Comparison of ENCODE assay signal across 1 cellular context in the genomic region with DNA sequence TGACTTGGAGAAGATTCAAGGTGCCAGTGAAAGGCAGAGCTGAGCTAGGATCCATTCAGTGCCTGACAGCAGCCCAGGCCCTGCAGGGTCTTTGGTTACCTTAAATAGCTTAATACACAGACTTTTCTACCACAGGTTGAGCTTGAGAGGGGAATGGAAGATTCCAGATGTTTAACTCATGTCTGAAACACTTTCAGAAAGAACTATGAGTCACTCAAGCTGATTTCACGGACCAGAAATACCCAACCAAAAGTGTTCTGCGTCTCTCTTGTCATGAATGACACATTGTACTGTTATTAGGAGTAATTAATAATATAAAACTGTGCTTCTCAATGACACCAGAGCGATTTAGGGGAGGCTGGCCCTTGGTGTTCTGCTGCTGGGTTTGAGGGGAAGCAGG.
TF ChIP-seq lines count a peak whose summit lies in the region.

No MANE protein-coding gene starts in this region.

TF ChIP-seq in GM23338, 12 proteins besides CTCF, POLR2A, EP300 and RAD21 (continued from another document):
- TF ChIP-seq, protein P1, sequence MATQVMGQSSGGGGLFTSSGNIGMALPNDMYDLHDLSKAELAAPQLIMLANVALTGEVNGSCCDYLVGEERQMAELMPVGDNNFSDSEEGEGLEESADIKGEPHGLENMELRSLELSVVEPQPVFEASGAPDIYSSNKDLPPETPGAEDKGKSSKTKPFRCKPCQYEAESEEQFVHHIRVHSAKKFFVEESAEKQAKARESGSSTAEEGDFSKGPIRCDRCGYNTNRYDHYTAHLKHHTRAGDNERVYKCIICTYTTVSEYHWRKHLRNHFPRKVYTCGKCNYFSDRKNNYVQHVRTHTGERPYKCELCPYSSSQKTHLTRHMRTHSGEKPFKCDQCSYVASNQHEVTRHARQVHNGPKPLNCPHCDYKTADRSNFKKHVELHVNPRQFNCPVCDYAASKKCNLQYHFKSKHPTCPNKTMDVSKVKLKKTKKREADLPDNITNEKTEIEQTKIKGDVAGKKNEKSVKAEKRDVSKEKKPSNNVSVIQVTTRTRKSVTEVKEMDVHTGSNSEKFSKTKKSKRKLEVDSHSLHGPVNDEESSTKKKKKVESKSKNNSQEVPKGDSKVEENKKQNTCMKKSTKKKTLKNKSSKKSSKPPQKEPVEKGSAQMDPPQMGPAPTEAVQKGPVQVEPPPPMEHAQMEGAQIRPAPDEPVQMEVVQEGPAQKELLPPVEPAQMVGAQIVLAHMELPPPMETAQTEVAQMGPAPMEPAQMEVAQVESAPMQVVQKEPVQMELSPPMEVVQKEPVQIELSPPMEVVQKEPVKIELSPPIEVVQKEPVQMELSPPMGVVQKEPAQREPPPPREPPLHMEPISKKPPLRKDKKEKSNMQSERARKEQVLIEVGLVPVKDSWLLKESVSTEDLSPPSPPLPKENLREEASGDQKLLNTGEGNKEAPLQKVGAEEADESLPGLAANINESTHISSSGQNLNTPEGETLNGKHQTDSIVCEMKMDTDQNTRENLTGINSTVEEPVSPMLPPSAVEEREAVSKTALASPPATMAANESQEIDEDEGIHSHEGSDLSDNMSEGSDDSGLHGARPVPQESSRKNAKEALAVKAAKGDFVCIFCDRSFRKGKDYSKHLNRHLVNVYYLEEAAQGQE (IDR thresholded peaks at IDR 0.05; ENCODE audit: unreplicated experiment) = no peak
- no peak for TF ChIP-seq NANOG (IDR thresholded peaks at IDR 0.05; ENCODE audit: borderline replicate concordance)
- TF ChIP-seq EZH2 (IDR thresholded peaks at IDR 0.05; ENCODE audit: low read depth, unreplicated experiment) = no peak
- TF ChIP-seq, protein P2, sequence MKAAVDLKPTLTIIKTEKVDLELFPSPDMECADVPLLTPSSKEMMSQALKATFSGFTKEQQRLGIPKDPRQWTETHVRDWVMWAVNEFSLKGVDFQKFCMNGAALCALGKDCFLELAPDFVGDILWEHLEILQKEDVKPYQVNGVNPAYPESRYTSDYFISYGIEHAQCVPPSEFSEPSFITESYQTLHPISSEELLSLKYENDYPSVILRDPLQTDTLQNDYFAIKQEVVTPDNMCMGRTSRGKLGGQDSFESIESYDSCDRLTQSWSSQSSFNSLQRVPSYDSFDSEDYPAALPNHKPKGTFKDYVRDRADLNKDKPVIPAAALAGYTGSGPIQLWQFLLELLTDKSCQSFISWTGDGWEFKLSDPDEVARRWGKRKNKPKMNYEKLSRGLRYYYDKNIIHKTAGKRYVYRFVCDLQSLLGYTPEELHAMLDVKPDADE (IDR thresholded peaks at IDR 0.05) = no peak
- TF ChIP-seq, protein P3, sequence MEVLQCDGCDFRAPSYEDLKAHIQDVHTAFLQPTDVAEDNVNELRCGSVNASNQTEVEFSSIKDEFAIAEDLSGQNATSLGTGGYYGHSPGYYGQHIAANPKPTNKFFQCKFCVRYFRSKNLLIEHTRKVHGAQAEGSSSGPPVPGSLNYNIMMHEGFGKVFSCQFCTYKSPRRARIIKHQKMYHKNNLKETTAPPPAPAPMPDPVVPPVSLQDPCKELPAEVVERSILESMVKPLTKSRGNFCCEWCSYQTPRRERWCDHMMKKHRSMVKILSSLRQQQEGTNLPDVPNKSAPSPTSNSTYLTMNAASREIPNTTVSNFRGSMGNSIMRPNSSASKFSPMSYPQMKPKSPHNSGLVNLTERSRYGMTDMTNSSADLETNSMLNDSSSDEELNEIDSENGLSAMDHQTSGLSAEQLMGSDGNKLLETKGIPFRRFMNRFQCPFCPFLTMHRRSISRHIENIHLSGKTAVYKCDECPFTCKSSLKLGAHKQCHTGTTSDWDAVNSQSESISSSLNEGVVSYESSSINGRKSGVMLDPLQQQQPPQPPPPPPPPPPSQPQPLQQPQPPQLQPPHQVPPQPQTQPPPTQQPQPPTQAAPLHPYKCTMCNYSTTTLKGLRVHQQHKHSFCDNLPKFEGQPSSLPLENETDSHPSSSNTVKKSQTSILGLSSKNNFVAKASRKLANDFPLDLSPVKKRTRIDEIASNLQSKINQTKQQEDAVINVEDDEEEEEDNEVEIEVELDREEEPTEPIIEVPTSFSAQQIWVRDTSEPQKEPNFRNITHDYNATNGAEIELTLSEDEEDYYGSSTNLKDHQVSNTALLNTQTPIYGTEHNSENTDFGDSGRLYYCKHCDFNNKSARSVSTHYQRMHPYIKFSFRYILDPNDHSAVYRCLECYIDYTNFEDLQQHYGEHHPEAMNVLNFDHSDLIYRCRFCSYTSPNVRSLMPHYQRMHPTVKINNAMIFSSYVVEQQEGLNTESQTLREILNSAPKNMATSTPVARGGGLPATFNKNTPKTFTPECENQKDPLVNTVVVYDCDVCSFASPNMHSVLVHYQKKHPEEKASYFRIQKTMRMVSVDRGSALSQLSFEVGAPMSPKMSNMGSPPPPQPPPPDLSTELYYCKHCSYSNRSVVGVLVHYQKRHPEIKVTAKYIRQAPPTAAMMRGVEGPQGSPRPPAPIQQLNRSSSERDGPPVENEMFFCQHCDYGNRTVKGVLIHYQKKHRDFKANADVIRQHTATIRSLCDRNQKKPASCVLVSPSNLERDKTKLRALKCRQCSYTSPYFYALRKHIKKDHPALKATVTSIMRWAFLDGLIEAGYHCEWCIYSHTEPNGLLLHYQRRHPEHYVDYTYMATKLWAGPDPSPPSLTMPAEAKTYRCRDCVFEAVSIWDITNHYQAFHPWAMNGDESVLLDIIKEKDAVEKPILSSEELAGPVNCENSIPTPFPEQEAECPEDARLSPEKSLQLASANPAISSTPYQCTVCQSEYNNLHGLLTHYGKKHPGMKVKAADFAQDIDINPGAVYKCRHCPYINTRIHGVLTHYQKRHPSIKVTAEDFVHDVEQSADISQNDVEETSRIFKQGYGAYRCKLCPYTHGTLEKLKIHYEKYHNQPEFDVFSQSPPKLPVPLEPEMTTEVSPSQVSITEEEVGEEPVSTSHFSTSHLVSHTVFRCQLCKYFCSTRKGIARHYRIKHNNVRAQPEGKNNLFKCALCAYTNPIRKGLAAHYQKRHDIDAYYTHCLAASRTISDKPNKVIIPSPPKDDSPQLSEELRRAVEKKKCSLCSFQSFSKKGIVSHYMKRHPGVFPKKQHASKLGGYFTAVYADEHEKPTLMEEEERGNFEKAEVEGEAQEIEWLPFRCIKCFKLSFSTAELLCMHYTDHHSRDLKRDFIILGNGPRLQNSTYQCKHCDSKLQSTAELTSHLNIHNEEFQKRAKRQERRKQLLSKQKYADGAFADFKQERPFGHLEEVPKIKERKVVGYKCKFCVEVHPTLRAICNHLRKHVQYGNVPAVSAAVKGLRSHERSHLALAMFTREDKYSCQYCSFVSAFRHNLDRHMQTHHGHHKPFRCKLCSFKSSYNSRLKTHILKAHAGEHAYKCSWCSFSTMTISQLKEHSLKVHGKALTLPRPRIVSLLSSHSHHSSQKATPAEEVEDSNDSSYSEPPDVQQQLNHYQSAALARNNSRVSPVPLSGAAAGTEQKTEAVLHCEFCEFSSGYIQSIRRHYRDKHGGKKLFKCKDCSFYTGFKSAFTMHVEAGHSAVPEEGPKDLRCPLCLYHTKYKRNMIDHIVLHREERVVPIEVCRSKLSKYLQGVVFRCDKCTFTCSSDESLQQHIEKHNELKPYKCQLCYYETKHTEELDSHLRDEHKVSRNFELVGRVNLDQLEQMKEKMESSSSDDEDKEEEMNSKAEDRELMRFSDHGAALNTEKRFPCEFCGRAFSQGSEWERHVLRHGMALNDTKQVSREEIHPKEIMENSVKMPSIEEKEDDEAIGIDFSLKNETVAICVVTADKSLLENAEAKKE (CRISPR knock-in tag; IDR thresholded peaks at IDR 0.05) = no peak
- no peak for TF ChIP-seq POLR2AphosphoS5 (IDR thresholded peaks at IDR 0.05; ENCODE audit: low read depth)
- TF ChIP-seq STAT1 (IDR thresholded peaks at IDR 0.05; ENCODE audit: unreplicated experiment) = no peak
- TF ChIP-seq CREB1 (CRISPR knock-in tag; IDR thresholded peaks at IDR 0.05; ENCODE audit: low read depth) = no peak
- TF ChIP-seq EZH2phosphoT487 (IDR thresholded peaks at IDR 0.05; ENCODE audit: unreplicated experiment) = no peak
